1 cellular context compared by ENCODE assay signal in the genomic region with DNA sequence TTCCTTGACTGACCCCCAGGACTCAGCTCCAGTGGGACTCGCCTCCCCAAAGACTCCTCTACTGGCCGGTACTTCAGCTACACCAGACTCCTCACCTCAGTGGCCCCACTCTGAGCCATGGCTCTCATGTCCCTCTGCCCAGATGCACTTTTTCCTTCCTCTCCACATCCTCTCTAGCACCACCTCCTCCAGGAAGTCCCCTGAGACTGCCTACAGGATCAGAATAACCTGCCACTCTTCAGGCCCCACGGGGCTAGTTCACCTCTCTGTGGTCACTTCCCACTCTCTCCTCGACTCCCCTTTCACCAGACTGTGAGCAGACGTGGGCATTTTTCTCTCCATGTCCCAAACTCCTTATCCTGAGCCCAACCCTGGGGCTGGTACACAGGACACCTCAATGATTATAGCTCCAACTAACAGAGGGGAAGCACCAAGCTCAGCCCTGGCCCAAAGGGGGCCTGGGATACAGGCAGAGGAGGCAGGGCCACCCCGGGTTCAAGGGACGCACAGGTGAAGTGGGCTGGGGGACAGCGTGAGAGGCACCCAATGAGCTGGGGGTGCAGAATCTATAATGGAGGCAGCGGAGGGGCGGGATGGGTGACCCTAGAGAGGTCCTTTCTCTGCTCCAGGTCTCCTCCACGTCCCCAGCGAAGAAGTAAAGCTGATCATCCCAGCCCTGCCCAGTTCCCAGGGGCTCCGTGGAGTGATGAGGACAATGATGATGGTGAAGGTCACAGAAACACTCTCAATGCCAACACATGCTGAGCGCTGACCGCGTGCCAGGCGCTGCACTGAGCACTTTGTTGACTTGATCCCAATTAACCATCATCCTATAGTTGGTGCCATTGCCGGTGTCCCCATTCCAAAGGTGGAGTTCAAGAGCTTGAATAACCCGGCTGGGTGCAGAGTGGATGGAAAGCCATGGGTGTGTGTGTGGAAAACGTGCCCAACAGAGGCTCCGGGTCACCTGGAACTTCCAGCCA.
TF ChIP-seq lines count a peak whose summit lies in the region.

No MANE protein-coding gene starts in this region.

TF ChIP-seq in K562, 482 proteins besides CTCF, POLR2A, EP300 and RAD21:
- 0 out of 2 replicates have a peak, but pooled peaks have one; percentile 31 for TF ChIP-seq BCOR (IDR thresholded peaks at IDR 0.05)
- peak; percentile 71 for TF ChIP-seq ZFP36 (IDR thresholded peaks at IDR 0.05; ENCODE audit: low read depth, low read length, partially characterized antibody)
- TF ChIP-seq, protein P1, sequence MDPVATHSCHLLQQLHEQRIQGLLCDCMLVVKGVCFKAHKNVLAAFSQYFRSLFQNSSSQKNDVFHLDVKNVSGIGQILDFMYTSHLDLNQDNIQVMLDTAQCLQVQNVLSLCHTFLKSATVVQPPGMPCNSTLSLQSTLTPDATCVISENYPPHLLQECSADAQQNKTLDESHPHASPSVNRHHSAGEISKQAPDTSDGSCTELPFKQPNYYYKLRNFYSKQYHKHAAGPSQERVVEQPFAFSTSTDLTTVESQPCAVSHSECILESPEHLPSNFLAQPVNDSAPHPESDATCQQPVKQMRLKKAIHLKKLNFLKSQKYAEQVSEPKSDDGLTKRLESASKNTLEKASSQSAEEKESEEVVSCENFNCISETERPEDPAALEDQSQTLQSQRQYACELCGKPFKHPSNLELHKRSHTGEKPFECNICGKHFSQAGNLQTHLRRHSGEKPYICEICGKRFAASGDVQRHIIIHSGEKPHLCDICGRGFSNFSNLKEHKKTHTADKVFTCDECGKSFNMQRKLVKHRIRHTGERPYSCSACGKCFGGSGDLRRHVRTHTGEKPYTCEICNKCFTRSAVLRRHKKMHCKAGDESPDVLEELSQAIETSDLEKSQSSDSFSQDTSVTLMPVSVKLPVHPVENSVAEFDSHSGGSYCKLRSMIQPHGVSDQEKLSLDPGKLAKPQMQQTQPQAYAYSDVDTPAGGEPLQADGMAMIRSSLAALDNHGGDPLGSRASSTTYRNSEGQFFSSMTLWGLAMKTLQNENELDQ (CRISPR knock-in tag; IDR thresholded peaks at IDR 0.05; ENCODE audit: borderline replicate concordance): no peak
- TF ChIP-seq PTBP1 (IDR thresholded peaks at IDR 0.05; ENCODE audit: low read depth, low read length): no peak
- no peak for TF ChIP-seq MEIS2 (IDR thresholded peaks at IDR 0.05; ENCODE audit: partially characterized antibody)
- no peak for TF ChIP-seq ZKSCAN8 (CRISPR knock-in tag; IDR thresholded peaks at IDR 0.05)
